Comparison of ENCODE assay signal across 26 cellular contexts in the genomic region with DNA sequence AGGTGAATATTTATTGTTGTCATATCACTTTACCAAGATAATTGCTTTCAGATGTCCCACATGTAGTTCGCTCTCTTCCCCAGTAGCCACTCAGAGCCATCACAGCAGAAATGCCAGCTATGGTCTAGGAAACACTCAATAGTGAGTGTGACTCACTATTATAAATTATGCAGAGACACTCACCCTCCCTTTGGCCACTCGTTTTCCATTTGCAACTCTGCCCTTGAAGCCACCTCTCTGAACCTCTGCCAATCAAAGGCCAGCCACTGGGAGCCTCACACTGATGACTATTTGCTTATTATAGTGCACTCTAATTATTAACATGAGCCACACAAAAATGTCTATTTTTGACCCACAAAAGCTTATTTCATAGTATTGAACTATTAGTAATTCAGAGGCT.
"Had no signal": no experiment of that assay in that cellular context is flagged by ENCODE, and none has a peak within 500 bp of the region (broad histone marks: within the 10 kb centered on the region; RNA-seq: fewer than 3 reads in every experiment).

No MANE protein-coding gene starts in this region.

- H3K27me3 ChIP-seq: ascending aorta, SJSA1 had no signal

- H3K4me1 ChIP-seq: ascending aorta, SJSA1 had no signal

- H3K27ac ChIP-seq: ascending aorta, SJSA1 had no signal

- H3K9me3 ChIP-seq: ascending aorta, SJSA1 had no signal

- H3K4me3 ChIP-seq: ascending aorta, SJSA1 had no signal

- ATAC-seq: activated CD8-positive, alpha-beta T cell treated with anti-CD3 and anti-CD28 coated beads, Interleukin-2, amount 10 ng/mL, durations not matched to agents 7 days and 5 days; Panc1; SK-N-SH treated with all-trans-retinoic acid at 6 μM for 48 hours had no signal

- H3K36me3 ChIP-seq: ascending aorta, SJSA1 had no signal

- DNase-seq: activated CD4-positive, alpha-beta T cell treated with anti-CD3 and anti-CD28 coated beads for 48 hours; activated CD4-positive, alpha-beta T cell treated with anti-CD3 and anti-CD28 coated beads, Interleukin-2, amount 50 U/mL, for 4 hours; activated CD4-positive, CD25-positive, alpha-beta regulatory T cell treated with anti-CD3 and anti-CD28 coated beads, Interleukin-2, amount 50 U/mL, for 72 hours; activated CD8-positive, alpha-beta memory T cell treated with anti-CD3 and anti-CD28 coated beads, Interleukin-2, amount 50 U/mL, for 48 hours; activated CD8-positive, alpha-beta T cell treated with anti-CD3 and anti-CD28 coated beads, Interleukin-2, amount 10 ng/mL, durations not matched to agents 7 days and 5 days; activated effector memory CD4-positive, alpha-beta T cell treated with Interleukin-2 at 50 U/mL for 16 hours; activated naive CD4-positive, alpha-beta T cell; activated T-cell treated with anti-CD3 and anti-CD28 coated beads, Interleukin-2, amount 50 U/mL, for 1 hour; amniotic stem cell; KG1; NCI-H1092; NCI-H1417; NCI-H1930; NCI-H2171; NCI-H2227 treated with DMSO at 0.1 percent for 48 hours; NCI-H446 treated with DMSO at 0.1 percent for 48 hours; NCI-H524 treated with DMSO at 0.1 percent for 48 hours; NCI-H774; NK-92 treated with Interleukin-12 subunit alpha and Interleukin-12 subunit beta, amount 100 ng/mL, for 24 hours; OCI-M1; RPMI8226; SHP77 had no signal
